In genomic region chr3:186267758-186268157, GRCh38 we compare ENCODE assay signal across 29 cellular contexts.
"Had no signal": no experiment of that assay in that cellular context is flagged by ENCODE, and none has a peak within 500 bp of the region (broad histone marks: within the 10 kb centered on the region; RNA-seq: fewer than 3 reads in every experiment).

No MANE protein-coding gene starts in this region.

- H3K36me3 ChIP-seq: sigmoid colon had no signal

- H3K4me3 Mint-ChIP-seq: dendritic cell treated with granulocyte-macrophage colony-stimulating factor and Interleukin-4, amounts not matched to agents 40 ng/mL and 50 ng/mL, for 4 days; endodermal cell; immature natural killer cell; memory B cell; natural killer cell; stimulated activated effector memory CD8-positive, alpha-beta T cell treated with anti-CD3 and anti-CD28 coated beads, Interleukin-12 subunit alpha, Interleukin-12 subunit beta, amount 100 ng/mL, for 72 hours; type B pancreatic cell had no signal

- H3K27ac ChIP-seq: epithelial cell of prostate, foreskin keratinocyte, psoas muscle, testis, tibial artery had no signal

- H3K4me1 ChIP-seq: foreskin keratinocyte, psoas muscle, testis, tibial artery had no signal

- H3K9me3 ChIP-seq: psoas muscle, sigmoid colon, testis, tibial artery had no signal

- ATAC-seq: esophagus mucosa, foreskin keratinocyte, left colon, left ventricle myocardium superior, natural killer cell, psoas muscle, right cardiac atrium had no signal

- DNase-seq: effector CD8-positive, alpha-beta T cell; endodermal cell; foreskin keratinocyte; glutamatergic neuron; hypothalamus; immature natural killer cell; islet precursor cell; kidney glomerular epithelial cell; left colon; left ventricle myocardium superior; natural killer cell; nucleus accumbens; posterior cingulate gyrus; psoas muscle; right cardiac atrium; sigmoid colon; stimulated activated CD4-positive, alpha-beta T cell treated with anti-CD3 and anti-CD28 coated beads, Interleukin-2, amount 100 ng/mL, for 24 hours; stimulated activated CD4-positive, alpha-beta T cell treated with anti-CD3 and anti-CD28 coated beads, Interleukin-4, amount 100 ng/mL, for 24 hours; stimulated activated naive CD4-positive, alpha-beta T cell treated with Interleukin-2 at 50 U/mL for 16 hours; substantia nigra; testis; tibial artery had no signal

- H3K27me3 Mint-ChIP-seq: dendritic cell treated with granulocyte-macrophage colony-stimulating factor and Interleukin-4, amounts not matched to agents 40 ng/mL and 50 ng/mL, for 4 days; memory B cell had no signal

- H3K4me3 ChIP-seq: lung, psoas muscle, sigmoid colon, testis, tibial artery had no signal

- H3K27me3 ChIP-seq: sigmoid colon, testis, tibial artery had no signal

- H3K36me3 Mint-ChIP-seq: immature natural killer cell; natural killer cell; stimulated activated effector memory CD8-positive, alpha-beta T cell treated with anti-CD3 and anti-CD28 coated beads, Interleukin-12 subunit alpha, Interleukin-12 subunit beta, amount 100 ng/mL, for 72 hours; type B pancreatic cell had no signal

- H3K9me3 Mint-ChIP-seq: dendritic cell treated with granulocyte-macrophage colony-stimulating factor and Interleukin-4, amounts not matched to agents 40 ng/mL and 50 ng/mL, for 4 days; endodermal cell; immature natural killer cell; memory B cell; natural killer cell; stimulated activated effector memory CD8-positive, alpha-beta T cell treated with anti-CD3 and anti-CD28 coated beads, Interleukin-12 subunit alpha, Interleukin-12 subunit beta, amount 100 ng/mL, for 72 hours; type B pancreatic cell had no signal

- H3K4me1 Mint-ChIP-seq: endodermal cell; immature natural killer cell; memory B cell; natural killer cell; stimulated activated effector memory CD8-positive, alpha-beta T cell treated with anti-CD3 and anti-CD28 coated beads, Interleukin-12 subunit alpha, Interleukin-12 subunit beta, amount 100 ng/mL, for 72 hours had no signal

- H3K27ac Mint-ChIP-seq: dendritic cell treated with granulocyte-macrophage colony-stimulating factor and Interleukin-4, amounts not matched to agents 40 ng/mL and 50 ng/mL, for 4 days; endodermal cell; immature natural killer cell; memory B cell; natural killer cell; stimulated activated effector memory CD8-positive, alpha-beta T cell treated with anti-CD3 and anti-CD28 coated beads, Interleukin-12 subunit alpha, Interleukin-12 subunit beta, amount 100 ng/mL, for 72 hours; type B pancreatic cell had no signal
